In the genomic region with DNA sequence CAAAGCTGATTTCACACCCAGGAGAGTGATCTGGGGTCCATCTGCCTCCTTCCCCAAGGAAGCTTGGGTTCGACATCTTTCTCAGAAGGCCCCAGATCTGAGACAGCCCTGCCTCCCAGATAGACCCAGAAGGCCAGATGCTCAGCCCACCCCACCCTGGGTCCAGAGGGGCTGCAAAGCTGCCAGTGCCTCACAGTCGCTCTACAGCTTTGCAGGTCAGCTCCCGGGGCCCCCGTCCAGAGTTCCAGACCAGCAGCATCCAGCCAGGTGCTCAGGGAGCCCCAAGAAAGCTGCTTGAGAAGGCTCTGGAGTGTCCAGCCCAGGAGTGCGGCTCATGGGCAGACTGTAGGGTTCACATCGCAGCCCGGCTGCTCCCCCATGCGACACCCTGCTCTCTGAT, we compare ENCODE assay signal across 1 cellular context.
TF ChIP-seq lines count a peak whose summit lies in the region.

No MANE protein-coding gene starts in this region.

TF ChIP-seq in A549, 52 proteins besides CTCF, POLR2A, EP300 and RAD21 (continued from another document):
- TF ChIP-seq PBX3 (IDR thresholded peaks at IDR 0.05) = no peak
- TF ChIP-seq USF2 (IDR thresholded peaks at IDR 0.05) = no peak
- TF ChIP-seq RNF2 (IDR thresholded peaks at IDR 0.05; ENCODE audit: borderline replicate concordance, low read depth) = no peak
- TF ChIP-seq CHD4 (IDR thresholded peaks at IDR 0.05; ENCODE audit: borderline replicate concordance) = no peak
- no peak for TF ChIP-seq FOSL2 (IDR thresholded peaks at IDR 0.05)
- no peak for TF ChIP-seq FOSL2 (CRISPR knock-in tag; IDR thresholded peaks at IDR 0.05)
- no peak for TF ChIP-seq FOSB (CRISPR knock-in tag; IDR thresholded peaks at IDR 0.05)
TF ChIP-seq in A549: peak in this region for 0.
